ENCODE assay signal across 13 cellular contexts in genomic region chr6:158356586-158357546, GRCh38. TPM values are rescaled to one million over a fixed set of nuclear protein-coding genes. Genes with fewer than 3 reads are reported as not detected.
DNase-seq lines count a peak whose midpoint lies in the region; ATAC-seq and TF ChIP-seq lines count a peak whose summit lies in the region.
"Had no signal": no experiment of that assay in that cellular context is flagged by ENCODE, and none has a peak within 500 bp of the region (broad histone marks: within the 10 kb centered on the region; RNA-seq: fewer than 3 reads in every experiment).

No MANE protein-coding gene starts in this region.

- no peaks in the 10 kb centered on the region for H3K27me3 Mint-ChIP-seq in activated CD8-positive, alpha-beta T cell treated with anti-CD3 and anti-CD28 coated beads, Interleukin-2, amount 10 ng/mL, durations not matched to agents 7 days and 5 days (ENCODE audit: low read depth)
- no peaks in the 10 kb centered on the region for H3K27me3 Mint-ChIP-seq in activated CD8-positive, alpha-beta T cell treated with anti-CD3 and anti-CD28 coated beads for 36 hours

- POLR2A ChIA-PET in activated CD8-positive, alpha-beta T cell treated with anti-CD3 and anti-CD28 coated beads, Interleukin-2, amount 10 ng/mL, durations not matched to agents 7 days and 5 days (lab: Charles Lee), result no interaction called here
- POLR2A ChIA-PET in activated CD8-positive, alpha-beta T cell treated with anti-CD3 and anti-CD28 coated beads for 36 hours (lab: Charles Lee), result interaction anchor here (0.5 kb wide), 1 partner anchor 18 kb away, joined by 4 read pairs; no protein-coding TSS in a partner anchor

- H3K79me1 ChIP-seq in trophoblast cell (ENCODE audit: low read length), result no peaks in the 10 kb centered on the region

- WGBS in trophoblast cell (ENCODE audit: extremely low coverage, insufficient coverage, insufficient read length), result no CpG with 5 or more reads among the region's 12 CpGs

- H3K9ac ChIP-seq in trophoblast cell (ENCODE audit: low read length), result no peak overlapping the region

- H3K9me3 Mint-ChIP-seq in activated CD8-positive, alpha-beta T cell treated with anti-CD3 and anti-CD28 coated beads, Interleukin-2, amount 10 ng/mL, durations not matched to agents 7 days and 5 days (ENCODE audit: insufficient read depth), result no peaks in the 10 kb centered on the region
- H3K9me3 Mint-ChIP-seq in activated CD8-positive, alpha-beta T cell treated with anti-CD3 and anti-CD28 coated beads for 36 hours, result no peaks in the 10 kb centered on the region

- no peak for TF ChIP-seq CTCF in activated CD8-positive, alpha-beta T cell treated with anti-CD3 and anti-CD28 coated beads for 36 hours (IDR thresholded peaks at IDR 0.05)
- TF ChIP-seq CTCF in RWPE2 (IDR thresholded peaks at IDR 0.05; ENCODE audit: poor library complexity, severe bottlenecking), result no peak

- no peak overlapping the region for H2BK120ac ChIP-seq in trophoblast cell (ENCODE audit: insufficient read depth, low read length, poor library complexity)

- H3K4me3 ChIP-seq in RWPE2 (ENCODE audit: severe bottlenecking) (no peak overlapping the region), trophoblast cell (ENCODE audit: low read depth, low read length) (no peak overlapping the region)
- H3K4me3 ChIP-seq: thyroid gland had no signal

- peak overlapping the region; percentile 1 for H3K27ac ChIP-seq in RWPE2 (ENCODE audit: poor library complexity, severe bottlenecking)
- peak overlapping the region; percentile 4 for H3K27ac ChIP-seq in trophoblast cell (ENCODE audit: low read depth, low read length)
- H3K27ac ChIP-seq: neutrophil, thyroid gland had no signal

- no peak overlapping the region for H4K12ac ChIP-seq in trophoblast cell (ENCODE audit: low read depth, low read length)

- peak overlapping the region; percentile 16 for H3K27ac Mint-ChIP-seq in activated CD8-positive, alpha-beta T cell treated with anti-CD3 and anti-CD28 coated beads, Interleukin-2, amount 10 ng/mL, durations not matched to agents 7 days and 5 days
- no peak overlapping the region for H3K27ac Mint-ChIP-seq in activated CD8-positive, alpha-beta T cell treated with anti-CD3 and anti-CD28 coated beads for 36 hours

- H2AK5ac ChIP-seq in trophoblast cell (ENCODE audit: low read length), result no peak overlapping the region

- H4K8ac ChIP-seq in trophoblast cell (ENCODE audit: low read depth, low read length), result no peak overlapping the region

- no peak overlapping the region for H4K91ac ChIP-seq in trophoblast cell (ENCODE audit: low read depth, low read length)

- no peaks in the 10 kb centered on the region for H3K9me3 ChIP-seq in RWPE2 (ENCODE audit: severe bottlenecking)
- H3K9me3 ChIP-seq in trophoblast cell (ENCODE audit: insufficient read depth, low read depth, low read length), result no peaks in the 10 kb centered on the region
- H3K9me3 ChIP-seq: neutrophil, thyroid gland had no signal

- H3K4me1 ChIP-seq in RWPE2 (ENCODE audit: insufficient read depth, poor library complexity, severe bottlenecking) (peaks cover 33% of the 10 kb centered on the region), trophoblast cell (ENCODE audit: control insufficient read depth in 1 of 2, insufficient read depth in 2 of 2, low read length in 2 of 2) (peaks cover 3 to 11% of the 10 kb centered on the region in 2 experiments)

- no peak overlapping the region for H2AFZ ChIP-seq in trophoblast cell (ENCODE audit: insufficient read depth, low read length, poor library complexity)

- no peak overlapping the region for H3K14ac ChIP-seq in trophoblast cell (ENCODE audit: low read length)

- intact Hi-C loops in activated CD8-positive, alpha-beta T cell treated with anti-CD3 and anti-CD28 coated beads for 36 hours (cut with micrococcal nuclease), result no loop called here
- intact Hi-C loops in left cardiac atrium (cut with DNase I), result no loop called here

- H3K36me3 Mint-ChIP-seq in activated CD8-positive, alpha-beta T cell treated with anti-CD3 and anti-CD28 coated beads, Interleukin-2, amount 10 ng/mL, durations not matched to agents 7 days and 5 days (ENCODE audit: low read depth), result no peaks in the 10 kb centered on the region
- H3K36me3 Mint-ChIP-seq in activated CD8-positive, alpha-beta T cell treated with anti-CD3 and anti-CD28 coated beads for 36 hours (ENCODE audit: low read depth), result no peaks in the 10 kb centered on the region

- peaks cover 32% of the 10 kb centered on the region for H3K4me1 Mint-ChIP-seq in activated CD8-positive, alpha-beta T cell treated with anti-CD3 and anti-CD28 coated beads, Interleukin-2, amount 10 ng/mL, durations not matched to agents 7 days and 5 days (ENCODE audit: low read depth)
- H3K4me1 Mint-ChIP-seq in activated CD8-positive, alpha-beta T cell treated with anti-CD3 and anti-CD28 coated beads for 36 hours (ENCODE audit: low read depth), result peaks cover 32% of the 10 kb centered on the region

- H3K4me3 Mint-ChIP-seq in activated CD8-positive, alpha-beta T cell treated with anti-CD3 and anti-CD28 coated beads, Interleukin-2, amount 10 ng/mL, durations not matched to agents 7 days and 5 days, result no peak overlapping the region
- no peak overlapping the region for H3K4me3 Mint-ChIP-seq in activated CD8-positive, alpha-beta T cell treated with anti-CD3 and anti-CD28 coated beads for 36 hours

- H3K36me3 ChIP-seq in RWPE2 (ENCODE audit: low read depth) (no peaks in the 10 kb centered on the region), trophoblast cell (ENCODE audit: control insufficient read depth in 1 of 2, insufficient read depth in 2 of 2, low read length in 2 of 2) (no peaks in the 10 kb centered on the region)
- H3K36me3 ChIP-seq: neutrophil, thyroid gland had no signal

- no peak for ATAC-seq in activated CD8-positive, alpha-beta T cell treated with anti-CD3 and anti-CD28 coated beads, Interleukin-2, amount 10 ng/mL, durations not matched to agents 7 days and 5 days
- ATAC-seq in activated CD8-positive, alpha-beta T cell treated with anti-CD3 and anti-CD28 coated beads for 36 hours, result no peak
- ATAC-seq in GM21825 (IDR thresholded peaks at IDR 0.05; ENCODE audit: unreplicated experiment) (peak; percentile 18), RWPE2 (ENCODE audit: low read depth) (peak; percentile 10; the same call in 1 of the 3 replicates), left cardiac atrium (no peak)

- H3K79me2 ChIP-seq in trophoblast cell (ENCODE audit: control insufficient read depth, insufficient read depth, low read length, poor library complexity), result peaks cover 3% of the 10 kb centered on the region

- no peak for DNase-seq in activated CD8-positive, alpha-beta T cell treated with anti-CD3 and anti-CD28 coated beads, Interleukin-2, amount 10 ng/mL, durations not matched to agents 7 days and 5 days
- no peak for DNase-seq in activated CD8-positive, alpha-beta T cell treated with anti-CD3 and anti-CD28 coated beads for 36 hours
- no peak for DNase-seq in RWPE2 (ENCODE audit: low spot score)
- DNase-seq in trophoblast cell, result no peak
- DNase-seq in NCI-H526 treated with DMSO at 0.1 percent for 48 hours (lab: John Stamatoyannopoulos, UW), result no peak
- no peak for DNase-seq in left cardiac atrium
- DNase-seq in effector CD8-positive, alpha-beta T cell (lab: John Stamatoyannopoulos, UW), result no peak
- DNase-seq: NCI-H1436 treated with DMSO at 0.1 percent for 48 hours; OCI-M1; stimulated activated CD4-positive, alpha-beta T cell treated with anti-CD3 and anti-CD28 coated beads, Interleukin-2, amount 100 ng/mL, for 48 hours; thyroid gland had no signal

- H3K4ac ChIP-seq in trophoblast cell (ENCODE audit: low read depth, low read length), result peak overlapping the region; percentile 59

- H3K27me3 ChIP-seq in RWPE2 (ENCODE audit: insufficient read depth, poor library complexity, severe bottlenecking) (no peaks in the 10 kb centered on the region), trophoblast cell (ENCODE audit: insufficient read depth, low read length) (no peaks in the 10 kb centered on the region)
- H3K27me3 ChIP-seq: neutrophil, thyroid gland had no signal

- CTCF ChIA-PET in activated CD8-positive, alpha-beta T cell treated with anti-CD3 and anti-CD28 coated beads, Interleukin-2, amount 10 ng/mL, durations not matched to agents 7 days and 5 days (lab: Charles Lee), result no interaction called here
- CTCF ChIA-PET in activated CD8-positive, alpha-beta T cell treated with anti-CD3 and anti-CD28 coated beads for 36 hours (lab: Charles Lee), result interaction anchor here (0.7 kb wide), 1 partner anchor 136 kb away, joined by 3 read pairs; no protein-coding TSS in a partner anchor

- H3K23ac ChIP-seq in trophoblast cell (ENCODE audit: low read length), result no peak overlapping the region

- H2BK5ac ChIP-seq in trophoblast cell (ENCODE audit: low read depth, low read length, poor library complexity), result no peak overlapping the region

- no peak overlapping the region for H3K4me2 ChIP-seq in trophoblast cell (ENCODE audit: low read length)

- peak overlapping the region; percentile 25 for H2BK12ac ChIP-seq in trophoblast cell (ENCODE audit: low read length)

- peak overlapping the region; percentile 28 for H3K18ac ChIP-seq in trophoblast cell (ENCODE audit: low read length)

RNA-seq across cellular contexts. Expression of gene TULP4, which starts 44.6 kb away (rescaled TPM):
- total RNA-seq in activated CD8-positive, alpha-beta T cell treated with anti-CD3 and anti-CD28 coated beads, Interleukin-2, amount 10 ng/mL, durations not matched to agents 7 days and 5 days, result 10 to 100 TPM; 29.6 to 33.9 TPM
- 10 to 100 TPM; 18.4 to 18.5 TPM for total RNA-seq in activated CD8-positive, alpha-beta T cell treated with anti-CD3 and anti-CD28 coated beads for 36 hours
- polyA plus RNA-seq in trophoblast cell (2013), result 28.1 and 29.5 TPM in 2 replicates
- 100 to 1,000 TPM; 123 to 159 TPM for total RNA-seq in left cardiac atrium

Comparison
In these comparisons a context has a peak if more than half of its experiments do, and no peak if none do; other contexts are left out.
1. ATAC-seq: peak in GM21825 (single experiment) and RWPE2 (single experiment); none in activated CD8-positive, alpha-beta T cell treated with anti-CD3 and anti-CD28 coated beads, Interleukin-2, amount 10 ng/mL, durations not matched to agents 7 days and 5 days (single experiment), activated CD8-positive, alpha-beta T cell treated with anti-CD3 and anti-CD28 coated beads for 36 hours (single experiment) and left cardiac atrium (0 of 2).